9 cellular contexts compared by ENCODE assay signal in the genomic region with DNA sequence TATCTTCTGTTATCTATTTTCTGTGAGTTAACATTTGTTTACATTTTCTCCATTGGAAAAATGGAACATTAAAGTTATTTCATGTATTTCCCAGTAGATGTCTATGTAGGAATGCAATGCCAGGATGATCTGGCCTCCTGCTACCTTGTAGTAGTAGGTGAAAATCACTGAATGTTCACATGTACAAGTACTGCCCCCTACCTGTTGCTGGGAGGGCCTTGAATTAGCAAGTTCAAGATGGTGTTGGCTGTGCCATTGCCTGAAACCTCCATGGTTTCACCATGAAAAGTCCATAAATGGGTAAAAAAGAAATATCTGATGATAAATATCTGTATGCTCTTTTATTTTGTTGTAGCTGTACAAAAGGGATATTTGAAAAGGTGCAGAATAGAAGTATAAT. TPM values are rescaled to one million over a fixed set of nuclear protein-coding genes. Genes with fewer than 3 reads are reported as not detected.
DNase-seq lines count a peak whose midpoint lies in the region; FAIRE-seq and TF ChIP-seq lines count a peak whose summit lies in the region.
"Had no signal": no experiment of that assay in that cellular context is flagged by ENCODE, and none has a peak within 500 bp of the region (broad histone marks: within the 10 kb centered on the region; RNA-seq: fewer than 3 reads in every experiment).

No MANE protein-coding gene starts in this region.

- peak; percentile 54 for DNase-seq in DMS 273 (lab: John Stamatoyannopoulos, UW; ENCODE audit: unreplicated experiment)
- no peak for DNase-seq in DMS 273 treated with DMSO at 0.1 percent for 48 hours (lab: John Stamatoyannopoulos, UW)
- peak; percentile 20 for DNase-seq in NCI-H1694 treated with DMSO at 0.1 percent for 48 hours (lab: John Stamatoyannopoulos, UW)
- peak; percentile 41 for DNase-seq in bronchial epithelial cell (ENCODE audit: low read depth)
- no peak for DNase-seq in neural crest cell (ENCODE audit: low read depth, low spot score)
- no peak for DNase-seq in EL
- no peak for DNase-seq in NCI-H526 treated with DMSO at 0.1 percent for 48 hours (lab: John Stamatoyannopoulos, UW)
- DNase-seq in foreskin fibroblast, result no peak
- DNase-seq: hippocampal formation had no signal

- no peak overlapping the region for H3K27ac Mint-ChIP-seq in neural crest cell (ENCODE audit: unreplicated experiment)

- no peak overlapping the region for H3K4me3 Mint-ChIP-seq in neural crest cell

- H3K27me3 ChIP-seq in bronchial epithelial cell (ENCODE audit: control insufficient read depth, insufficient read depth, low read length), result no peaks in the 10 kb centered on the region

- TF ChIP-seq CTCF in bronchial epithelial cell (IDR thresholded peaks at IDR 0.05; ENCODE audit: insufficient read depth, low read length, severe bottlenecking), result peak; percentile 21
- TF ChIP-seq CTCF in neural crest cell (conservative IDR thresholded peaks at IDR 0.05), result peak; percentile 53
- no peak for TF ChIP-seq CTCF in foreskin fibroblast (IDR thresholded peaks at IDR 0.05; ENCODE audit: low read depth, low read length)

- FAIRE-seq in bronchial epithelial cell (lab: Jason Lieb, UNC), result no peak

- no peaks in the 10 kb centered on the region for H3K4me1 Mint-ChIP-seq in neural crest cell

- no peaks in the 10 kb centered on the region for H3K27me3 Mint-ChIP-seq in neural crest cell (ENCODE audit: low read depth)

- peaks cover 22% of the 10 kb centered on the region for H3K36me3 Mint-ChIP-seq in neural crest cell (ENCODE audit: low read depth)

- H3K4me3 ChIP-seq in bronchial epithelial cell (ENCODE audit: low read depth, low read length), result no peak overlapping the region
- no peak overlapping the region for H3K4me3 ChIP-seq in foreskin fibroblast (ENCODE audit: low read depth in 1 of 2, low read length in 2 of 2)

- no peaks in the 10 kb centered on the region for H3K9me3 Mint-ChIP-seq in neural crest cell

- H3K36me3 ChIP-seq in bronchial epithelial cell (ENCODE audit: control insufficient read depth, insufficient read depth, low read length), result peaks cover 25% of the 10 kb centered on the region

RNA-seq across cellular contexts. Expression of gene XRCC5, which starts 30.7 kb away (rescaled TPM):
- total RNA-seq in bronchial epithelial cell, result 131 and 185 TPM in 2 replicates
- 508 and 524 TPM in 2 replicates for total RNA-seq in neural crest cell

RNA-seq across cellular contexts. Expression of gene TMEM169, which starts 58.2 kb away (rescaled TPM):
- total RNA-seq in bronchial epithelial cell (0.26 and 0.51 TPM in 2 replicates), neural crest cell (29.7 and 34.8 TPM in 2 replicates)

RNA-seq across cellular contexts. Expression of gene PECR, which starts 58.3 kb away (rescaled TPM):
- 21.3 and 57.5 TPM in 2 replicates for total RNA-seq in bronchial epithelial cell
- 12.5 and 18.2 TPM in 2 replicates for total RNA-seq in neural crest cell

Comparison
In these comparisons a context has a peak if more than half of its experiments do, and no peak if none do; other contexts are left out.
1. DNase-seq: peak in DMS 273 (single experiment), NCI-H1694 treated with DMSO at 0.1 percent for 48 hours (single experiment) and bronchial epithelial cell (single experiment); none in DMS 273 treated with DMSO at 0.1 percent for 48 hours (single experiment), neural crest cell (single experiment), EL (single experiment), NCI-H526 treated with DMSO at 0.1 percent for 48 hours (single experiment) and foreskin fibroblast (0 of 2).
2. RNA of gene TMEM169, which starts 58.2 kb away (total RNA-seq): 29.7 to 34.8 TPM in neural crest cell; 0.26 to 0.51 TPM in bronchial epithelial cell; every median in the first group is over 10 times any median in the second.